ENCODE assay signal across 25 cellular contexts in the genomic region with DNA sequence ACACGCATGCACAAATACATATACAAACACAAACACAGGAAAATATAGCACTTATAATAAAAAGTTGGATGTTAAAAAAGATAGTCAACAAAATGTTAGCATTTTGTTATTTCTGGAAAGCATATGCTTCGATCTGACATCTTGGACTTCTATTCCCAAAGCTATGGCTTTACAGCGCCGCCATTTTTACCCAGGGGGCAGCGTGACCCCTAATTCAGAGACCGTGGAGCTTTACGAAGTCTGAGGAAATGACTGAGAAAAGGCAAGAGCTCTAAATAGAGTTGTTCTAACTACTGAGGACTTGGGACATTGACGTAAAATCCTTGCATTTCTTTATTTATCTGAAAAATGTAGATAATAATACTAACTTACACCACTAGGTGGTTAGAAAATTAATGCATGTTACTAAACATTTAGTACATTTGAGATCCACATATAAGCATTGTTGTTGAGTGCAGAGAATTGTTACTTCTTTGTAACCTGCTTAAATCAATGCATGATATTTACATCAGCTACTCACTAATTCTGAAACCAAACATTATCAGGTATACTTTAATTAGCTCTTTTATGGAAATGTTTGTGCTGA.
DNase-seq lines count a peak whose midpoint lies in the region; ATAC-seq, FAIRE-seq and TF ChIP-seq lines count a peak whose summit lies in the region.
"Had no signal": no experiment of that assay in that cellular context is flagged by ENCODE, and none has a peak within 500 bp of the region (broad histone marks: within the 10 kb centered on the region; RNA-seq: fewer than 3 reads in every experiment).

No MANE protein-coding gene starts in this region.

- FAIRE-seq in D721Med (lab: Jason Lieb, UNC) = no peak

- peaks cover 11% of the 10 kb centered on the region; the same call in 2 of the 3 replicates for H3K4me1 Mint-ChIP-seq in GM23338

- H3K4me3 ChIP-seq in A673 (ENCODE audit: low read depth, low read length, poor library complexity, severe bottlenecking) = no peak overlapping the region
- H3K4me3 ChIP-seq in GM23338 = no peak overlapping the region
- no peak overlapping the region for H3K4me3 ChIP-seq in Panc1 (ENCODE audit: low read depth in 2 of 2, low read length in 2 of 2)
- H3K4me3 ChIP-seq in fibroblast of mammary gland (ENCODE audit: control insufficient read depth, low read depth, low read length) = no peak overlapping the region
- H3K4me3 ChIP-seq: colonic mucosa, tibial artery had no signal

- POLR2A ChIA-PET in A673 (lab: Charles Lee; ENCODE audit: low non-redundant PET) = no interaction called here
- POLR2A ChIA-PET in Panc1 (lab: Charles Lee) = no interaction called here

- H3K27ac ChIP-seq in A673 (ENCODE audit: low read depth, low read length, poor library complexity, severe bottlenecking) = no peak overlapping the region
- no peak overlapping the region for H3K27ac ChIP-seq in GM23338 (ENCODE audit: low read depth)
- H3K27ac ChIP-seq in Panc1 (ENCODE audit: low read length) = no peak overlapping the region
- H3K27ac ChIP-seq: colonic mucosa, tibial artery had no signal

- no peaks in the 10 kb centered on the region for H3K9me2 ChIP-seq in GM23338 (ENCODE audit: insufficient read depth)

- TF ChIP-seq CTCF in A673 (conservative IDR thresholded peaks at IDR 0.05; ENCODE audit: low read depth, low read length) = peak; percentile 50
- peak; percentile 44 to 57 for TF ChIP-seq CTCF in GM23338 (conservative IDR thresholded peaks at IDR 0.05; ENCODE audit: low read depth in 2 of 2)
- TF ChIP-seq CTCF in Panc1 (IDR thresholded peaks at IDR 0.05) = peak; percentile 23; the same call in 1 of the 2 replicates
- TF ChIP-seq CTCF in fibroblast of mammary gland (conservative IDR thresholded peaks at IDR 0.05; ENCODE audit: control insufficient read depth, insufficient read depth, low read depth, low read length) = peak; percentile 4
- TF ChIP-seq CTCF in D721Med (IDR thresholded peaks at IDR 0.05; ENCODE audit: insufficient read depth, missing control alignments) = no peak

- no peaks in the 10 kb centered on the region for H4K20me1 ChIP-seq in GM23338 (replicated peaks; ENCODE audit: insufficient read depth)

- ATAC-seq in GM23338 (peak; percentile 29; the same call in 1 of the 3 replicates), Panc1 (no peak), HG03108 (IDR thresholded peaks at IDR 0.05; ENCODE audit: unreplicated experiment) (no peak), GM21390 (IDR thresholded peaks at IDR 0.05; ENCODE audit: unreplicated experiment) (no peak), HG02970 (IDR thresholded peaks at IDR 0.05; ENCODE audit: low FRiP score, unreplicated experiment) (no peak)
- ATAC-seq: CD8-positive, alpha-beta T cell; naive thymus-derived CD8-positive, alpha-beta T cell; stimulated activated naive CD8-positive, alpha-beta T cell treated with anti-CD3 and anti-CD28 coated beads, Interleukin-15, Interleukin-2, amounts not matched to agents 100 U/mL and 50 U/mL, for 24 hours had no signal

- H3K9me3 ChIP-seq in A673 (ENCODE audit: low read depth, low read length, poor library complexity, severe bottlenecking) = no peaks in the 10 kb centered on the region
- no peaks in the 10 kb centered on the region for H3K9me3 ChIP-seq in Panc1 (ENCODE audit: control insufficient read depth, insufficient read depth, low read depth, low read length)
- H3K9me3 ChIP-seq: colonic mucosa, tibial artery had no signal

- intact Hi-C loops in A673 (cut with micrococcal nuclease; ENCODE audit: unreplicated experiment) = loop anchor here (5.0 to 10.0 kb wide), 2 partner anchors 161 to 282 kb away; no protein-coding TSS in a partner anchor
- intact Hi-C loops in Panc1 (cut with micrococcal nuclease; ENCODE audit: unreplicated experiment) = no loop called here

- H3K27ac Mint-ChIP-seq in GM23338 = no peak overlapping the region
- H3K27ac Mint-ChIP-seq: activated CD4-positive, alpha-beta T cell treated with anti-CD3 and anti-CD28 coated beads, Interleukin-2, amount 10 ng/mL, durations not matched to agents 7 days and 5 days; CD8-positive, alpha-beta T cell; memory B cell had no signal

- H3F3A ChIP-seq in GM23338 (replicated peaks; ENCODE audit: low read depth) = no peaks in the 10 kb centered on the region

- no peak overlapping the region for H2AFZ ChIP-seq in GM23338

- in situ Hi-C loops in Panc1 (cut with HindIII; ENCODE audit: low pct_unique_long_range_greater_than_20kb, low sequenced_read_pairs) = no loop called here

- DNase-seq in A673 (ENCODE audit: low spot score) (no peak), GM23338 (ENCODE audit: low spot score) (peak; percentile 53), Panc1 (ENCODE audit: low read depth, low spot score) (no peak), fibroblast of mammary gland (ENCODE audit: low read depth) (no peak), D721Med (ENCODE audit: insufficient read length, low spot score) (no peak)
- DNase-seq: activated CD4-positive, alpha-beta T cell treated with anti-CD3 and anti-CD28 coated beads, Interleukin-2, amount 10 ng/mL, durations not matched to agents 7 days and 5 days; activated gamma-delta T cell treated with Interleukin-2 at 50 U/mL for 16 hours; amniotic stem cell; CD8-positive, alpha-beta T cell; colonic mucosa; foreskin fibroblast; kidney glomerular epithelial cell; naive thymus-derived CD8-positive, alpha-beta T cell; NCI-H1092; NCI-H2081; NCI-H446 treated with DMSO at 0.1 percent for 48 hours; posterior cingulate gyrus; stimulated activated CD4-positive, alpha-beta T cell treated with anti-CD3 and anti-CD28 coated beads, Interleukin-1b, Interleukin-23, amount 100 ng/mL, for 48 hours; stimulated activated naive CD8-positive, alpha-beta T cell treated with anti-CD3 and anti-CD28 coated beads, Interleukin-15, Interleukin-2, amounts not matched to agents 100 U/mL and 50 U/mL, for 24 hours; T-helper 1 cell; tibial artery had no signal

- no TSS peak for BruUV-seq in A673 (replicated peaks; lab: Mats Ljungman, UMichigan)
- no TSS peak for BruUV-seq in Panc1 (replicated peaks; lab: Mats Ljungman, UMichigan)

- H3K27me3 ChIP-seq in A673 (replicated peaks; ENCODE audit: insufficient read depth, low read depth, low read length, poor library complexity) (no peaks in the 10 kb centered on the region), GM23338 (ENCODE audit: insufficient read depth) (peaks cover 4% of the 10 kb centered on the region; the same call in 1 of the 2 replicates), Panc1 (ENCODE audit: control insufficient read depth, insufficient read depth, low read length) (no peaks in the 10 kb centered on the region)
- H3K27me3 ChIP-seq: colonic mucosa, tibial artery had no signal

- H3K4me2 ChIP-seq in GM23338 = no peak overlapping the region

- H3K4me1 ChIP-seq in A673 (ENCODE audit: insufficient read depth, low read length, poor library complexity, severe bottlenecking) (peaks cover 28% of the 10 kb centered on the region), GM23338 (ENCODE audit: insufficient read depth) (peaks cover 4% of the 10 kb centered on the region; the same call in 1 of the 2 replicates), Panc1 (ENCODE audit: control insufficient read depth, insufficient read depth, low read length) (no peaks in the 10 kb centered on the region)
- H3K4me1 ChIP-seq: colonic mucosa, tibial artery had no signal

- no peaks in the 10 kb centered on the region for H3K9me3 Mint-ChIP-seq in GM23338
- H3K9me3 Mint-ChIP-seq: activated CD4-positive, alpha-beta T cell treated with anti-CD3 and anti-CD28 coated beads, Interleukin-2, amount 10 ng/mL, durations not matched to agents 7 days and 5 days; CD8-positive, alpha-beta T cell; memory B cell; naive thymus-derived CD8-positive, alpha-beta T cell had no signal

- H3K36me3 ChIP-seq in A673 (ENCODE audit: insufficient read depth, low read length, poor library complexity, severe bottlenecking) = no peaks in the 10 kb centered on the region
- H3K36me3 ChIP-seq in GM23338 (ENCODE audit: insufficient read depth) = no peaks in the 10 kb centered on the region
- H3K36me3 ChIP-seq in Panc1 (ENCODE audit: control insufficient read depth, insufficient read depth, low read length) = no peaks in the 10 kb centered on the region
- H3K36me3 ChIP-seq: colonic mucosa, tibial artery had no signal

- H3K4me3 Mint-ChIP-seq in GM23338 = no peak overlapping the region
- H3K4me3 Mint-ChIP-seq: activated CD4-positive, alpha-beta T cell treated with anti-CD3 and anti-CD28 coated beads, Interleukin-2, amount 10 ng/mL, durations not matched to agents 7 days and 5 days; CD8-positive, alpha-beta T cell; memory B cell; naive thymus-derived CD8-positive, alpha-beta T cell had no signal

- no peaks in the 10 kb centered on the region for H3K79me2 ChIP-seq in GM23338 (replicated peaks; ENCODE audit: insufficient read depth)

- no peaks in the 10 kb centered on the region for H3K27me3 Mint-ChIP-seq in GM23338 (ENCODE audit: insufficient read depth, low read depth, poor library complexity)
- H3K27me3 Mint-ChIP-seq: activated CD4-positive, alpha-beta T cell treated with anti-CD3 and anti-CD28 coated beads, Interleukin-2, amount 10 ng/mL, durations not matched to agents 7 days and 5 days; memory B cell had no signal

- CTCF ChIA-PET in A673 (lab: Charles Lee) = interaction anchor here (0.8 kb wide), 1 partner anchor 38 kb away, joined by 3 read pairs; no protein-coding TSS in a partner anchor
- CTCF ChIA-PET in Panc1 (lab: Charles Lee) = interaction anchor here (0.7 kb wide), 2 partner anchors 50 to 327 kb away, joined by 3 to 5 read pairs; no protein-coding TSS in a partner anchor

- no peaks in the 10 kb centered on the region for H3K36me3 Mint-ChIP-seq in GM23338 (ENCODE audit: low read depth)
- H3K36me3 Mint-ChIP-seq: CD8-positive, alpha-beta T cell; memory B cell; naive thymus-derived CD8-positive, alpha-beta T cell had no signal
